8 cellular contexts compared by ENCODE assay signal in the genomic region with DNA sequence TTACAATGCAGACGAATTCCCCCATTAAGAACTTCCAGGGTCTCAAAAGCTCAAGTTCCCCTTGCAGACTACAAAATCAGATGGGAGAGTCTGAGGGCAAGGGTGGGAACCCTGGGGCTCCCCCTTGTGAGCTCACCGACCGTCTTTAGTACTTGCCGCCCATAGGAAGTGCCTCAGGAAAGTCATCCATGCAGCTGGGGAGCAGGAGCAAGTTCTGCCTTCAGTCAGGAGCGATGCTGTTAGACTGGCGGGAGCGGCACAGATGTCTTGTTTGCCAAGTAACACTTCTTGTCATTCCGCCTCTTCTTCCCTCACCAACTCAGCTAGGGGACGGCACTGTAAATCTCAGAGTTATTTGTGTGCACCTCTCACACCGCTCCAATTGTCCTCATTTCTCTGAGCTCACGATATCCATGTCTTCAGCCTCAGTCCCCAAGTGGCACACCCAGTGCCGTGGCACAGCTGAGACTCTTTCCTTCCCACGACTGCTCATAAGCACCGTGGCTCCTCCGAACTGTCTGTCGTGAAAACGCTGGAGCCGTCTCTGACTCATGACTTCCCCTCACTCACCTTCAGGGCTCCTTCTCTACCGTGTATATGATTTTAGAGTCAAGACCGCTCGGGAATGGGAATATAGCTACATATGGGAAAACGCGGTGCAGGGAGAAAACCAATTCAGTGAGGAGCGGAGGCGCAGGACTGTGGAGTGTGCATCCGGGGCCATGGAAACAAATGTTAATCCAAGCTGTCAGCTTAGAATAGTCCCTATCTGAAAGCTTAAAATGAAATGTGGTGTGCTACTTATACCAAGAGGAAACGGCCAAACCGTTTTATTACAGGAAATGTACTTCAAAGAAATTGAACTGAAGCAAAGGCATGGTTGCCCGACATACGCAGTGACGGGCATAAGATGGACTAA. TPM values are rescaled to one million over a fixed set of nuclear protein-coding genes. Genes with fewer than 3 reads are reported as not detected.
A peak's percentile ranks its signal among the peaks of the same experiment; 100 is the strongest.
DNase-seq lines count a peak whose midpoint lies in the region; ATAC-seq and TF ChIP-seq lines count a peak whose summit lies in the region.

No MANE protein-coding gene starts in this region.

- peak overlapping the region in 3 of 4 donors; percentile 10 to 29 (median 25) for H3K4me3 ChIP-seq in upper lobe of left lung

- no peaks in the 10 kb centered on the region for H3K9me3 ChIP-seq in CD4-positive, alpha-beta T cell (ENCODE audit: control insufficient read depth, low read length)
- H3K9me3 ChIP-seq in upper lobe of left lung: no peaks in the 10 kb centered on the region

- intact Hi-C loops in CD4-positive, alpha-beta T cell (cut with DNase I, micrococcal nuclease): loop anchor here in 1 of 2 experiments (1.0 kb wide), 1 partner anchor 34 kb away; a partner anchor contains a TSS
- intact Hi-C loops in activated CD8-positive, alpha-beta T cell treated with anti-CD3 and anti-CD28 coated beads for 36 hours (cut with micrococcal nuclease): loop anchor here (2.0 kb wide), 1 partner anchor 33 kb away; no protein-coding TSS in a partner anchor

- no peak for TF ChIP-seq CTCF in CD4-positive, alpha-beta T cell (IDR thresholded peaks at IDR 0.05)
- TF ChIP-seq CTCF in activated CD8-positive, alpha-beta T cell treated with anti-CD3 and anti-CD28 coated beads for 36 hours (IDR thresholded peaks at IDR 0.05): no peak
- no peak for TF ChIP-seq CTCF in upper lobe of left lung (IDR thresholded peaks at IDR 0.05)

- no peaks in the 10 kb centered on the region for H3K9me3 Mint-ChIP-seq in CD4-positive, alpha-beta T cell
- H3K9me3 Mint-ChIP-seq in activated CD8-positive, alpha-beta T cell treated with anti-CD3 and anti-CD28 coated beads for 36 hours: peaks cover 4% of the 10 kb centered on the region

- H3K27me3 ChIP-seq in CD4-positive, alpha-beta T cell (ENCODE audit: control insufficient read depth, insufficient read depth, low read length): no peaks in the 10 kb centered on the region
- H3K27me3 ChIP-seq in upper lobe of left lung: no peaks in the 10 kb centered on the region

- POLR2A ChIA-PET in CD4-positive, alpha-beta T cell (lab: Charles Lee): interaction anchor here (0.7 to 5.5 kb wide), 28 partner anchors 10 to 830 kb away, joined by 3 to 69 read pairs (median 6); a partner anchor contains a TSS
- POLR2A ChIA-PET in activated CD8-positive, alpha-beta T cell treated with anti-CD3 and anti-CD28 coated beads for 36 hours (lab: Charles Lee): interaction anchor here (0.8 to 3.9 kb wide), 15 partner anchors 10 to 414 kb away, joined by 3 to 25 read pairs (median 3); a partner anchor contains a TSS

- CTCF ChIA-PET in CD4-positive, alpha-beta T cell (lab: Charles Lee): interaction anchor here (1.0 to 1.6 kb wide), 8 partner anchors 12 to 74 kb away, joined by 3 to 6 read pairs (median 5); no protein-coding TSS in a partner anchor
- CTCF ChIA-PET in activated CD8-positive, alpha-beta T cell treated with anti-CD3 and anti-CD28 coated beads for 36 hours (lab: Charles Lee): interaction anchor here (0.6 to 2.6 kb wide), 4 partner anchors 12 to 55 kb away, joined by 3 to 16 read pairs (median 4); no protein-coding TSS in a partner anchor

- H3K4me1 Mint-ChIP-seq in CD4-positive, alpha-beta T cell (ENCODE audit: low read depth): peaks cover 99% of the 10 kb centered on the region
- peaks cover 84% of the 10 kb centered on the region for H3K4me1 Mint-ChIP-seq in activated CD8-positive, alpha-beta T cell treated with anti-CD3 and anti-CD28 coated beads for 36 hours (ENCODE audit: low read depth)

- peak overlapping the region; percentile 95 for H3K27ac Mint-ChIP-seq in CD4-positive, alpha-beta T cell
- peak overlapping the region; percentile 98 for H3K27ac Mint-ChIP-seq in activated CD8-positive, alpha-beta T cell treated with anti-CD3 and anti-CD28 coated beads for 36 hours

- WGBS in upper lobe of left lung, 2 donors: 50 to 60% methylated on average over 31 of the region's 31 CpGs

- no peaks in the 10 kb centered on the region for H3K27me3 Mint-ChIP-seq in CD4-positive, alpha-beta T cell
- H3K27me3 Mint-ChIP-seq in activated CD8-positive, alpha-beta T cell treated with anti-CD3 and anti-CD28 coated beads for 36 hours: no peaks in the 10 kb centered on the region

- no peak for TF ChIP-seq EP300 in upper lobe of left lung (IDR thresholded peaks at IDR 0.05)

- no peak for TF ChIP-seq POLR2A in upper lobe of left lung (IDR thresholded peaks at IDR 0.05)

- H3K4me3 Mint-ChIP-seq in CD4-positive, alpha-beta T cell: peak overlapping the region; percentile 89
- H3K4me3 Mint-ChIP-seq in activated CD8-positive, alpha-beta T cell treated with anti-CD3 and anti-CD28 coated beads for 36 hours: peak overlapping the region; percentile 80

- peaks cover 10 to 28% (median 21%) of the 10 kb centered on the region in 4 donors for H3K4me1 ChIP-seq in upper lobe of left lung

- peaks cover 0 to 9% (median 2%) of the 10 kb centered on the region in 4 donors for H3K36me3 ChIP-seq in upper lobe of left lung

- H3K36me3 Mint-ChIP-seq in CD4-positive, alpha-beta T cell (ENCODE audit: low read depth): peaks cover 64% of the 10 kb centered on the region
- H3K36me3 Mint-ChIP-seq in activated CD8-positive, alpha-beta T cell treated with anti-CD3 and anti-CD28 coated beads for 36 hours (ENCODE audit: low read depth): peaks cover 76% of the 10 kb centered on the region

- peak; percentile 28 to 69 (median 56) for DNase-seq in CD4-positive, alpha-beta T cell
- DNase-seq in activated CD8-positive, alpha-beta T cell treated with anti-CD3 and anti-CD28 coated beads for 36 hours: peak; percentile 84
- DNase-seq in middle frontal gyrus (ENCODE audit: extremely low spot score, low spot score) (peak; percentile 28), upper lobe of left lung (no peak), NK-92 (lab: John Stamatoyannopoulos, UW; ENCODE audit: unreplicated experiment) (no peak), NCI-H1417 treated with DMSO at 0.1 percent for 48 hours (lab: John Stamatoyannopoulos, UW) (no peak), NCI-H1105 (lab: John Stamatoyannopoulos, UW) (no peak)

- peak overlapping the region; percentile 83 for H3K27ac ChIP-seq in CD4-positive, alpha-beta T cell (ENCODE audit: low read depth, low read length)
- H3K27ac ChIP-seq in upper lobe of left lung: peak overlapping the region; percentile 23 to 76 (median 70)

- peak; percentile 75 for ATAC-seq in CD4-positive, alpha-beta T cell (ENCODE audit: poor library complexity)
- ATAC-seq in HG03039 (IDR thresholded peaks at IDR 0.05; ENCODE audit: unreplicated experiment) (peak; percentile 49), upper lobe of left lung (ENCODE audit: low FRiP score in 2 of 2) (no peak)
- peak; percentile 72 for ATAC-seq in activated CD8-positive, alpha-beta T cell treated with anti-CD3 and anti-CD28 coated beads for 36 hours

RNA-seq across cellular contexts. Expression of a gene that starts 34.0 kb away (rescaled TPM):
- 10 to 100 TPM; 59.3 to 67.1 TPM for total RNA-seq in CD4-positive, alpha-beta T cell
- total RNA-seq in activated CD8-positive, alpha-beta T cell treated with anti-CD3 and anti-CD28 coated beads for 36 hours: 10 to 100 TPM; 47.4 to 47.8 TPM
- 100 to 1,000 TPM in 3 of 6 donors, 10 to 100 TPM in 3; 53.1 to 183 (median 93.5) TPM for total RNA-seq in upper lobe of left lung

Comparison
In these comparisons a context has a peak if more than half of its experiments do, and no peak if none do; other contexts are left out.
1. ATAC-seq: peak in CD4-positive, alpha-beta T cell (single experiment), HG03039 (single experiment) and activated CD8-positive, alpha-beta T cell treated with anti-CD3 and anti-CD28 coated beads for 36 hours (single experiment); none in upper lobe of left lung (0 of 2).
2. DNase-seq: peak in CD4-positive, alpha-beta T cell (10 of 10), activated CD8-positive, alpha-beta T cell treated with anti-CD3 and anti-CD28 coated beads for 36 hours (single experiment) and middle frontal gyrus (single experiment); none in upper lobe of left lung (0 of 2), NK-92 (single experiment), NCI-H1417 treated with DMSO at 0.1 percent for 48 hours (single experiment) and NCI-H1105 (single experiment).